14 cellular contexts compared by ENCODE assay signal in genomic region chr10:46474746-46475320, GRCh38. TPM values are rescaled to one million over a fixed set of nuclear protein-coding genes. Genes with fewer than 3 reads are reported as not detected.
"Had no signal": no experiment of that assay in that cellular context is flagged by ENCODE, and none has a peak within 500 bp of the region (broad histone marks: within the 10 kb centered on the region; RNA-seq: fewer than 3 reads in every experiment).

No MANE protein-coding gene starts in this region.

RNA-seq across cellular contexts. Expression of gene NPY4R, which starts 9.1 kb away (rescaled TPM):
- total RNA-seq: activated naive CD4-positive, alpha-beta T cell treated with anti-CD3 and anti-CD28 coated beads, Interleukin-2, amount 50 U/mL, for 72 hours; activated T-cell treated with anti-CD3 and anti-CD28 coated beads, Interleukin-2, amount 50 U/mL, for 72 hours; dermis microvascular lymphatic vessel endothelial cell; epithelial cell of proximal tubule; gastroesophageal sphincter; left ventricle myocardium superior; mesothelial cell of epicardium; naive thymus-derived CD4-positive, alpha-beta T cell; pancreas; sciatic nerve; thyroid gland; ureter had no signal
- polyA plus RNA-seq: immature natural killer cell; naive thymus-derived CD4-positive, alpha-beta T cell; neural cell; pancreas had no signal
